ENCODE assay signal across 2 cellular contexts in the genomic region with DNA sequence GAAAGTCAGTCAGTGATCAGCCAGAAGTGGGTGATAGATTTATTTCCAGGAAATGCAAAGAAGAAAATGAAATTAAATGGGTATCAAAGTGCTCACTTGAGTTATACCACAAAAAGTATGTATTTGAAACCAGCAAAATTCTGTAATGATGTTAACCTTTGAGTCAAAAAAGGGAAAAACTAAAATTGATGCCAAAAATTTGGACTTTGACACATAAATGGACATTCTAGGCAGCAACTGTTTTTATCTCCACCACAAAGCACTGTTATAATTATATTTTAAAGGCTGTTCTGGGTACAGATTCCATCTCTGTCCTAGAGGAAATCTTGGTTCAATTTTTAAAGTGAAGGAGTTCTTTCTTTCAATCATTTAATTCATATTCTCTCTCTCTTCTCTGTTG.
TF ChIP-seq lines count a peak whose summit lies in the region.

No MANE protein-coding gene starts in this region.

TF ChIP-seq in liver, 16 proteins besides CTCF, POLR2A, EP300 and RAD21:
- no peak for TF ChIP-seq JUND (IDR thresholded peaks at IDR 0.05)
- peak; percentile 53 to 62 for TF ChIP-seq HNF4A (conservative IDR thresholded peaks at IDR 0.05)
- no peak for TF ChIP-seq RXRA (IDR thresholded peaks at IDR 0.05)

TF ChIP-seq in HepG2, 621 proteins besides CTCF, POLR2A, EP300 and RAD21:
- TF ChIP-seq, protein P1, sequence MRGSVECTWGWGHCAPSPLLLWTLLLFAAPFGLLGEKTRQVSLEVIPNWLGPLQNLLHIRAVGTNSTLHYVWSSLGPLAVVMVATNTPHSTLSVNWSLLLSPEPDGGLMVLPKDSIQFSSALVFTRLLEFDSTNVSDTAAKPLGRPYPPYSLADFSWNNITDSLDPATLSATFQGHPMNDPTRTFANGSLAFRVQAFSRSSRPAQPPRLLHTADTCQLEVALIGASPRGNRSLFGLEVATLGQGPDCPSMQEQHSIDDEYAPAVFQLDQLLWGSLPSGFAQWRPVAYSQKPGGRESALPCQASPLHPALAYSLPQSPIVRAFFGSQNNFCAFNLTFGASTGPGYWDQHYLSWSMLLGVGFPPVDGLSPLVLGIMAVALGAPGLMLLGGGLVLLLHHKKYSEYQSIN (CRISPR knock-in tag; IDR thresholded peaks at IDR 0.05; ENCODE audit: borderline replicate concordance), result no peak
- TF ChIP-seq, protein P2, sequence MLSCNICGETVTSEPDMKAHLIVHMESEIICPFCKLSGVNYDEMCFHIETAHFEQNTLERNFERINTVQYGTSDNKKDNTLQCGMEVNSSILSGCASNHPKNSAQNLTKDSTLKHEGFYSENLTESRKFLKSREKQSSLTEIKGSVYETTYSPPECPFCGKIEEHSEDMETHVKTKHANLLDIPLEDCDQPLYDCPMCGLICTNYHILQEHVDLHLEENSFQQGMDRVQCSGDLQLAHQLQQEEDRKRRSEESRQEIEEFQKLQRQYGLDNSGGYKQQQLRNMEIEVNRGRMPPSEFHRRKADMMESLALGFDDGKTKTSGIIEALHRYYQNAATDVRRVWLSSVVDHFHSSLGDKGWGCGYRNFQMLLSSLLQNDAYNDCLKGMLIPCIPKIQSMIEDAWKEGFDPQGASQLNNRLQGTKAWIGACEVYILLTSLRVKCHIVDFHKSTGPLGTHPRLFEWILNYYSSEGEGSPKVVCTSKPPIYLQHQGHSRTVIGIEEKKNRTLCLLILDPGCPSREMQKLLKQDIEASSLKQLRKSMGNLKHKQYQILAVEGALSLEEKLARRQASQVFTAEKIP (CRISPR knock-in tag; IDR thresholded peaks at IDR 0.05; ENCODE audit: borderline replicate concordance), result no peak
- TF ChIP-seq HES4 (CRISPR knock-in tag; IDR thresholded peaks at IDR 0.05; ENCODE audit: borderline replicate concordance), result no peak
